1 cellular context compared by ENCODE assay signal in the genomic region with DNA sequence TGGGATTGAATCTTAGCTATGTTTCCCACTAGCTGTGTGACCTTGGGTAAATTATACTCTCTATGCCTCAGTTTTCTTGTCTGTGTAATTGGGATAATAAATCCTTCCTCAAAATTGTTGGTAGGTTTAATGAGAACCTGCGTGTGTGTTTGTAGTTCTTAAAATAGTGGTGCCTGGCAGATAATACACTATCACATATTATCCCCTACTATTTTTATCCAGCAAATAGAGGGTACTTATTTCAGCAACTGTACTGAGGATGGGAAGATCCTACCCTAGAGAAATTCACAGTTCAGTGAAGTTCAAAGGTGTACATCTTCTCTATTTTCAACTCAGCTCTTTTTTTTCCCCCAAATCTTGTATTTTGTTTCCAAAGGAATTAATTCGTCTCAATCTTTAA.
TF ChIP-seq lines count a peak whose summit lies in the region.

No MANE protein-coding gene starts in this region.

TF ChIP-seq in K562, 482 proteins besides CTCF, POLR2A, EP300 and RAD21:
- TF ChIP-seq RBM25 (IDR thresholded peaks at IDR 0.05; ENCODE audit: low read depth, low read length, severe bottlenecking) (peak; percentile 5), RCOR1 (IDR thresholded peaks at IDR 0.05; ENCODE audit: borderline replicate concordance in 1 of 2, low read depth in 2 of 2, low read length in 2 of 2) (no peak), TOE1 (IDR thresholded peaks at IDR 0.05; ENCODE audit: borderline replicate concordance) (no peak), TOE1 (CRISPR knock-in tag; IDR thresholded peaks at IDR 0.05; ENCODE audit: borderline replicate concordance, low read depth) (no peak)
